In the genomic region with DNA sequence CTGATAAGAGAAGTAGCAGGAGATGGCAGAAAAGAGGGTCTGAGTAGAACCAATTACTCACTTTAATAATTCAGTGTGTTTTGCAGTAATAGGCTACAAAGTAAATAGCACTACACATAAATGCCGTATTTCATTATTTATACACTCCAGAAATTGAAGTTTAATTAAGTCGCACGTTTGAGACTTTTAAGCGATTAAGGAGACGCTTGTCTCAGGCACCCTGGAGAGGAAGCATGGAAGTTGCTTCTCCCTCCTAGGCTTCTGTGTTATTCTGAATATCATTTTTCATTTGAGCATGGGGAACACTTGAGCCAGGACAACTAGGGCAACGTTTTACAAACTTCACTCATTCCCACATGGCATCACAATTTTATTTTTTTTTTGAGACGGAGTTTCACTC, we compare ENCODE assay signal across 23 cellular contexts. TPM values are rescaled to one million over a fixed set of nuclear protein-coding genes. Genes with fewer than 3 reads are reported as not detected.
A peak's percentile ranks its signal among the peaks of the same experiment; 100 is the strongest.
DNase-seq lines count a peak whose midpoint lies in the region; ATAC-seq and TF ChIP-seq lines count a peak whose summit lies in the region.
"Had no signal": no experiment of that assay in that cellular context is flagged by ENCODE, and none has a peak within 500 bp of the region (broad histone marks: within the 10 kb centered on the region; RNA-seq: fewer than 3 reads in every experiment).

No MANE protein-coding gene starts in this region.

- no peak for TF ChIP-seq CTCF in cardiac muscle cell (IDR thresholded peaks at IDR 0.05; ENCODE audit: low read depth, low read length)
- no peak for TF ChIP-seq CTCF in chondrocyte (IDR thresholded peaks at IDR 0.05)

- H3K27me3 Mint-ChIP-seq in chondrocyte (ENCODE audit: low read depth) = no peaks in the 10 kb centered on the region

- no peak overlapping the region for H3K4me3 Mint-ChIP-seq in chondrocyte (ENCODE audit: unreplicated experiment)
- H3K4me3 Mint-ChIP-seq: CD14-positive monocyte; CD4-positive, alpha-beta memory T cell; CD4-positive, CD25-positive, alpha-beta regulatory T cell; CD8-positive, alpha-beta memory T cell had no signal

- H3K27ac Mint-ChIP-seq in chondrocyte (ENCODE audit: unreplicated experiment) = no peak overlapping the region
- H3K27ac Mint-ChIP-seq: CD14-positive monocyte; CD4-positive, alpha-beta memory T cell; CD8-positive, alpha-beta memory T cell had no signal

- H3K4me1 Mint-ChIP-seq in chondrocyte (ENCODE audit: low read depth) = peaks cover 40% of the 10 kb centered on the region
- H3K4me1 Mint-ChIP-seq: CD4-positive, alpha-beta memory T cell; CD8-positive, alpha-beta memory T cell had no signal

- DNase-seq in cardiac muscle cell (ENCODE audit: low read depth in 1 of 2, low spot score in 1 of 2) (no peak), cardiac septum (ENCODE audit: low spot score) (no peak), HEK293T (ENCODE audit: extremely low spot score) (no peak), chondrocyte (ENCODE audit: low spot score) (no peak)
- DNase-seq: 8988T; ACHN; BE2C; C1 segment of cervical spinal cord; CD4-positive, alpha-beta memory T cell; CD4-positive, CD25-positive, alpha-beta regulatory T cell; CD8-positive, alpha-beta memory T cell; COR-L47; DMS 273 treated with DMSO at 0.1 percent for 48 hours; DMS153; DMS53; DMS79; DND-41; EL; GDM1 had no signal

- no peak overlapping the region for H3K4me3 ChIP-seq in cardiac muscle cell
- H3K4me3 ChIP-seq: BLaER1, GM12878 had no signal

- H3K36me3 Mint-ChIP-seq in chondrocyte (ENCODE audit: low read depth) = peaks cover 7% of the 10 kb centered on the region
- H3K36me3 Mint-ChIP-seq: CD14-positive monocyte; CD4-positive, alpha-beta memory T cell; CD4-positive, CD25-positive, alpha-beta regulatory T cell; CD8-positive, alpha-beta memory T cell had no signal

- peak overlapping the region; percentile 61 for H3K27ac ChIP-seq in cardiac muscle cell
- H3K27ac ChIP-seq: BLaER1 had no signal

- POLR2A ChIA-PET in HEK293T (lab: Yijun Ruan, JAX) = interaction anchor here (0.6 kb wide), 1 partner anchor 8 kb away, joined by 3 read pairs; no protein-coding TSS in a partner anchor

- no peaks in the 10 kb centered on the region for H3K36me3 ChIP-seq in cardiac muscle cell
- H3K36me3 ChIP-seq: BE2C, BLaER1 had no signal

- H3K4me1 ChIP-seq in cardiac muscle cell (ENCODE audit: low read depth) = peaks cover 28% of the 10 kb centered on the region
- H3K4me1 ChIP-seq: BE2C, BLaER1 had no signal

- no peak for ATAC-seq in GM21619 (IDR thresholded peaks at IDR 0.05; ENCODE audit: unreplicated experiment)
- ATAC-seq: GM12878 had no signal

- CTCF ChIA-PET in HEK293T (lab: Yijun Ruan, JAX) = no interaction called here

- no peaks in the 10 kb centered on the region for H3K9me3 ChIP-seq in cardiac muscle cell (ENCODE audit: low read depth)
- H3K9me3 ChIP-seq: BE2C, BLaER1 had no signal

- no peaks in the 10 kb centered on the region for H3K27me3 ChIP-seq in cardiac muscle cell
- H3K27me3 ChIP-seq: BE2C, BLaER1 had no signal

- intact Hi-C loops in cardiac septum (cut with DNase I) = no loop called here

- H3K9me3 Mint-ChIP-seq in chondrocyte (ENCODE audit: low read depth) = peaks cover 2% of the 10 kb centered on the region
- H3K9me3 Mint-ChIP-seq: CD14-positive monocyte had no signal

TF ChIP-seq in HEK293T, 16 proteins besides CTCF, POLR2A, EP300 and RAD21:
- TF ChIP-seq CTBP1 (IDR thresholded peaks at IDR 0.05; ENCODE audit: borderline replicate concordance) (peak; percentile 35; the same call in 1 of the 2 replicates), BHLHE40 (IDR thresholded peaks at IDR 0.05; ENCODE audit: borderline replicate concordance) (no peak), HDGF (IDR thresholded peaks at IDR 0.05; ENCODE audit: borderline replicate concordance) (no peak)
- TF ChIP-seq, protein P1, sequence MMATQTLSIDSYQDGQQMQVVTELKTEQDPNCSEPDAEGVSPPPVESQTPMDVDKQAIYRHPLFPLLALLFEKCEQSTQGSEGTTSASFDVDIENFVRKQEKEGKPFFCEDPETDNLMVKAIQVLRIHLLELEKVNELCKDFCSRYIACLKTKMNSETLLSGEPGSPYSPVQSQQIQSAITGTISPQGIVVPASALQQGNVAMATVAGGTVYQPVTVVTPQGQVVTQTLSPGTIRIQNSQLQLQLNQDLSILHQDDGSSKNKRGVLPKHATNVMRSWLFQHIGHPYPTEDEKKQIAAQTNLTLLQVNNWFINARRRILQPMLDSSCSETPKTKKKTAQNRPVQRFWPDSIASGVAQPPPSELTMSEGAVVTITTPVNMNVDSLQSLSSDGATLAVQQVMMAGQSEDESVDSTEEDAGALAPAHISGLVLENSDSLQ (IDR thresholded peaks at IDR 0.05) = peak; percentile 60

RNA-seq across cellular contexts. Expression of a gene that starts 12.2 kb away (rescaled TPM):
- total RNA-seq in cardiac muscle cell = 36.4 and 43.1 TPM in 2 replicates
- polyA plus RNA-seq in cardiac muscle cell = 25.7 and 34.6 TPM in 2 replicates
- total RNA-seq in cardiac septum = 14.6 TPM
- total RNA-seq in chondrocyte = 93.0 to 140 TPM (median 99.3 TPM) in 3 replicates
- total RNA-seq: CD4-positive, alpha-beta memory T cell; CD8-positive, alpha-beta memory T cell had no signal
- polyA plus RNA-seq: CD4-positive, alpha-beta memory T cell; CD8-positive, alpha-beta memory T cell had no signal

RNA-seq across cellular contexts. Expression of a gene that starts 51.8 kb away (rescaled TPM):
- total RNA-seq in cardiac muscle cell (14.2 and 20.1 TPM in 2 replicates), cardiac septum (11.1 TPM), chondrocyte (14.8 to 27.5 TPM (median 16.5 TPM) in 3 replicates)
- polyA plus RNA-seq in cardiac muscle cell = 15.2 and 22.6 TPM in 2 replicates
